ENCODE assay signal across 10 cellular contexts in genomic region chr5:45521067-45521466, GRCh38.
DNase-seq lines count a peak whose midpoint lies in the region; ATAC-seq and TF ChIP-seq lines count a peak whose summit lies in the region.
"Had no signal": no experiment of that assay in that cellular context is flagged by ENCODE, and none has a peak within 500 bp of the region (broad histone marks: within the 10 kb centered on the region; RNA-seq: fewer than 3 reads in every experiment).

No MANE protein-coding gene starts in this region.

- no peaks in the 10 kb centered on the region for H3K36me3 Mint-ChIP-seq in neural progenitor cell

- no peaks in the 10 kb centered on the region for H3K36me3 ChIP-seq in neural progenitor cell
- H3K36me3 ChIP-seq: SJSA1 had no signal

- no peaks in the 10 kb centered on the region for H3K27me3 ChIP-seq in neural progenitor cell
- H3K27me3 ChIP-seq: dorsolateral prefrontal cortex, SJSA1 had no signal

- no peak overlapping the region for H3K9ac ChIP-seq in neural progenitor cell

- peak overlapping the region; percentile 85 for H2AFZ ChIP-seq in neural progenitor cell (replicated peaks)

- H3K4me3 Mint-ChIP-seq in neural progenitor cell, result no peak overlapping the region

- H3K27ac Mint-ChIP-seq in neural progenitor cell, result no peak overlapping the region

- peaks cover 4% of the 10 kb centered on the region for H3K4me1 ChIP-seq in neural progenitor cell
- H3K4me1 ChIP-seq: SJSA1 had no signal

- no peaks in the 10 kb centered on the region for H3F3A ChIP-seq in neural progenitor cell (ENCODE audit: low read depth)

- H3K27me3 Mint-ChIP-seq in neural progenitor cell (ENCODE audit: insufficient read depth, low read depth), result no peaks in the 10 kb centered on the region

- peak; percentile 84 for TF ChIP-seq CTCF in neural progenitor cell (IDR thresholded peaks at IDR 0.05)

- peak overlapping the region; percentile 50 for H3K4me2 ChIP-seq in neural progenitor cell

- peak; percentile 42 for DNase-seq in DMS 273 (lab: John Stamatoyannopoulos, UW; ENCODE audit: unreplicated experiment)
- no peak for DNase-seq in DMS 273 treated with DMSO at 0.1 percent for 48 hours (lab: John Stamatoyannopoulos, UW)
- DNase-seq in NCI-H2107 (lab: John Stamatoyannopoulos, UW), result peak; percentile 79
- peak; percentile 55 for DNase-seq in ecto neural progenitor cell (ENCODE audit: low spot score)
- peak; percentile 83 for DNase-seq in neural progenitor cell (ENCODE audit: low spot score)
- no peak for DNase-seq in activated T-cell treated with anti-CD3 and anti-CD28 coated beads, Interleukin-2, amount 50 U/mL, for 48 hours
- DNase-seq: dorsolateral prefrontal cortex had no signal

- H3K27ac ChIP-seq in neural progenitor cell, result no peak overlapping the region
- H3K27ac ChIP-seq: dorsolateral prefrontal cortex, SJSA1 had no signal

- no peaks in the 10 kb centered on the region for H3K9me3 ChIP-seq in neural progenitor cell (ENCODE audit: low read depth)

- no peaks in the 10 kb centered on the region for H3K9me3 Mint-ChIP-seq in neural progenitor cell

- no peaks in the 10 kb centered on the region for H3K4me1 Mint-ChIP-seq in neural progenitor cell

- H3K4me3 ChIP-seq in neural progenitor cell, result no peak overlapping the region
- H3K4me3 ChIP-seq: dorsolateral prefrontal cortex, SJSA1 had no signal

- no peaks in the 10 kb centered on the region for H4K20me1 ChIP-seq in neural progenitor cell (ENCODE audit: low read depth)

- ATAC-seq in HG03280 (IDR thresholded peaks at IDR 0.05; ENCODE audit: unreplicated experiment) (no peak), GM18858 (IDR thresholded peaks at IDR 0.05; ENCODE audit: unreplicated experiment) (no peak)

- H3K79me2 ChIP-seq in neural progenitor cell (ENCODE audit: low read depth), result no peaks in the 10 kb centered on the region

Comparison
In these comparisons a context has a peak if more than half of its experiments do, and no peak if none do; other contexts are left out.
1. DNase-seq: peak in DMS 273 (single experiment), NCI-H2107 (single experiment), ecto neural progenitor cell (single experiment) and neural progenitor cell (single experiment); none in DMS 273 treated with DMSO at 0.1 percent for 48 hours (single experiment) and activated T-cell treated with anti-CD3 and anti-CD28 coated beads, Interleukin-2, amount 50 U/mL, for 48 hours (0 of 2).